8 cellular contexts compared by ENCODE assay signal in genomic region chr1:1539310-1540014, GRCh38. TPM values are rescaled to one million over a fixed set of nuclear protein-coding genes. Genes with fewer than 3 reads are reported as not detected.
DNase-seq lines count a peak whose midpoint lies in the region; ATAC-seq and TF ChIP-seq lines count a peak whose summit lies in the region.

No MANE protein-coding gene starts in this region.

- no peak for TF ChIP-seq CTCF in WI38 (IDR thresholded peaks at IDR 0.05; ENCODE audit: low read depth, low read length)

- DNase-seq in G401 (ENCODE audit: low spot score): peak; percentile 60
- DNase-seq in left ventricle myocardium superior: peak; percentile 55
- DNase-seq in skeletal muscle cell (ENCODE audit: low read depth): no peak
- DNase-seq in stimulated activated CD4-positive, alpha-beta T cell treated with anti-CD3 and anti-CD28 coated beads, Interleukin-2, amount 100 ng/mL, for 24 hours: no peak
- no peak for DNase-seq in NCI-H2171 treated with DMSO at 0.1 percent for 48 hours (lab: John Stamatoyannopoulos, UW)

- H3K4me3 ChIP-seq in WI38 (ENCODE audit: low read depth, low read length) (peak overlapping the region; percentile 62), skeletal muscle cell (ENCODE audit: low read depth, low read length) (peak overlapping the region; percentile 56)

- in situ Hi-C loops in G401 (cut with HindIII; ENCODE audit: low sequenced_read_pairs): no loop called here

- ATAC-seq in left ventricle myocardium superior: peak; percentile 1
- ATAC-seq in GM19023 (IDR thresholded peaks at IDR 0.05; ENCODE audit: unreplicated experiment): no peak
- ATAC-seq in GM18907 (IDR thresholded peaks at IDR 0.05; ENCODE audit: unreplicated experiment): no peak

- intact Hi-C loops in left ventricle myocardium superior (cut with micrococcal nuclease): no loop called here

RNA-seq across cellular contexts. Expression of gene TMEM240, which starts 1.0 kb away (rescaled TPM):
- total RNA-seq in G401 (2014; rRNA removed; shearing (Covaris generic)): 1.1 TPM in 1 of 2 replicates, not detected in the other
- total RNA-seq in left ventricle myocardium superior: 8.9 TPM

RNA-seq across cellular contexts. Expression of gene ATAD3A, which starts 27.5 kb away (rescaled TPM):
- total RNA-seq in G401 (2014; rRNA removed; shearing (Covaris generic)): 88.6 and 111 TPM in 2 replicates
- 18.3 TPM for total RNA-seq in left ventricle myocardium superior

RNA-seq across cellular contexts. Expression of gene SSU72, which starts 35.2 kb away (rescaled TPM):
- total RNA-seq in G401 (2014; rRNA removed; shearing (Covaris generic)): 145 and 169 TPM in 2 replicates
- total RNA-seq in left ventricle myocardium superior: 118 TPM

Comparison
In these comparisons a context has a peak if more than half of its experiments do, and no peak if none do; other contexts are left out.
1. DNase-seq: peak in G401 (single experiment) and left ventricle myocardium superior (single experiment); none in skeletal muscle cell (single experiment), stimulated activated CD4-positive, alpha-beta T cell treated with anti-CD3 and anti-CD28 coated beads, Interleukin-2, amount 100 ng/mL, for 24 hours (0 of 2) and NCI-H2171 treated with DMSO at 0.1 percent for 48 hours (single experiment).